Comparison of ENCODE assay signal across 9 cellular contexts in the genomic region with DNA sequence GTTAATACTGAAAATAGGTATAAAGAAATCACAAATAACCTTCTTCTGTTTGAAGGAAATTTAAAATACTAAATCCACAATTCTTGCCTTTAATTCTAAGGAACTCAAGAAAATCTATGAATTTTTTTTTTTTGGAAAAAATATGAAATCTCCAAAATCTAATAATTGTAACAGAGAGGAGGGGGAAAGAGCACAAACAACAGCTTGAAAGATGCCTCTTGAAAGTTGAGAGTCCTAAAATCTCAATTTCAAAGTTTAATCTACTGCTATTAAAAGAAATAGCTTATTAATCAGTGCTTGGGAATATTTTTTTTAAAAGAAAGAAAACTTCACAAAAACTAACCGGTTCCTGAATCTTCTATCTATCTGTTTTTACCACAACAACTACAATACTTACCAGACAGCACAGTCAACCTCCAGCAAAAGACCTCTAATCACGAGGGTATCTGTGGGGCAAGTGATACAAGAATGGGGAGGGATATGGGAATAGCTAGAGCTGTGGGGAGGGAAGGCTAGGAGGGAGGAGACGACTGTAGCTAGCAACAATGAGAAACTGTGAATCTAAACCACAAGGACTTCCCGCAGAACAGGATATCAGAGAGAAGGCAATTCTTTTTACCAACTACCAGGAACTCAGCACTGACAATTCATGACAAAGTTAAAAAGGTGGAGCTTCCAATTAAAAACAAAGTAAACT. TPM values are rescaled to one million over a fixed set of nuclear protein-coding genes. Genes with fewer than 3 reads are reported as not detected.
DNase-seq lines count a peak whose midpoint lies in the region; ATAC-seq and TF ChIP-seq lines count a peak whose summit lies in the region.
"Had no signal": no experiment of that assay in that cellular context is flagged by ENCODE, and none has a peak within 500 bp of the region (broad histone marks: within the 10 kb centered on the region; RNA-seq: fewer than 3 reads in every experiment).

A gene with protein sequence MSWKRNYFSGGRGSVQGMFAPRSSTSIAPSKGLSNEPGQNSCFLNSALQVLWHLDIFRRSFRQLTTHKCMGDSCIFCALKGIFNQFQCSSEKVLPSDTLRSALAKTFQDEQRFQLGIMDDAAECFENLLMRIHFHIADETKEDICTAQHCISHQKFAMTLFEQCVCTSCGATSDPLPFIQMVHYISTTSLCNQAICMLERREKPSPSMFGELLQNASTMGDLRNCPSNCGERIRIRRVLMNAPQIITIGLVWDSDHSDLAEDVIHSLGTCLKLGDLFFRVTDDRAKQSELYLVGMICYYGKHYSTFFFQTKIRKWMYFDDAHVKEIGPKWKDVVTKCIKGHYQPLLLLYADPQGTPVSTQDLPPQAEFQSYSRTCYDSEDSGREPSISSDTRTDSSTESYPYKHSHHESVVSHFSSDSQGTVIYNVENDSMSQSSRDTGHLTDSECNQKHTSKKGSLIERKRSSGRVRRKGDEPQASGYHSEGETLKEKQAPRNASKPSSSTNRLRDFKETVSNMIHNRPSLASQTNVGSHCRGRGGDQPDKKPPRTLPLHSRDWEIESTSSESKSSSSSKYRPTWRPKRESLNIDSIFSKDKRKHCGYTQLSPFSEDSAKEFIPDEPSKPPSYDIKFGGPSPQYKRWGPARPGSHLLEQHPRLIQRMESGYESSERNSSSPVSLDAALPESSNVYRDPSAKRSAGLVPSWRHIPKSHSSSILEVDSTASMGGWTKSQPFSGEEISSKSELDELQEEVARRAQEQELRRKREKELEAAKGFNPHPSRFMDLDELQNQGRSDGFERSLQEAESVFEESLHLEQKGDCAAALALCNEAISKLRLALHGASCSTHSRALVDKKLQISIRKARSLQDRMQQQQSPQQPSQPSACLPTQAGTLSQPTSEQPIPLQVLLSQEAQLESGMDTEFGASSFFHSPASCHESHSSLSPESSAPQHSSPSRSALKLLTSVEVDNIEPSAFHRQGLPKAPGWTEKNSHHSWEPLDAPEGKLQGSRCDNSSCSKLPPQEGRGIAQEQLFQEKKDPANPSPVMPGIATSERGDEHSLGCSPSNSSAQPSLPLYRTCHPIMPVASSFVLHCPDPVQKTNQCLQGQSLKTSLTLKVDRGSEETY (N-terminal part only) (minus strand): TSS at position 462 of the 697 bp plus-strand sequence. CDS start 15,684 bp downstream, outside the sequence.

- H3K4me3 ChIP-seq in CD8-positive, alpha-beta T cell (ENCODE audit: low read depth, low read length): no peak within 1 kb of the TSS

- CTCF ChIA-PET in CD8-positive, alpha-beta T cell (lab: Charles Lee): interaction anchor here (1.8 to 2.1 kb wide), 2 partner anchors 53 to 62 kb away, joined by 5 to 6 read pairs; no protein-coding TSS in a partner anchor

- H3K4me1 Mint-ChIP-seq in CD8-positive, alpha-beta T cell (ENCODE audit: low read depth): peaks cover 15% of the 10 kb centered on the region

- H3K9me3 ChIP-seq in CD8-positive, alpha-beta T cell (ENCODE audit: low read length): no peaks in the 10 kb centered on the region

- peak within 1 kb of the TSS; percentile 55 for H3K4me3 Mint-ChIP-seq in CD8-positive, alpha-beta T cell

- POLR2A ChIA-PET in CD8-positive, alpha-beta T cell (lab: Charles Lee): interaction anchor here (0.7 to 1.1 kb wide), 3 partner anchors 34 to 190 kb away, joined by 3 to 4 read pairs (median 3); no protein-coding TSS in a partner anchor

- H3K27me3 Mint-ChIP-seq in CD8-positive, alpha-beta T cell (ENCODE audit: low read depth): no peaks in the 10 kb centered on the region

- peak; percentile 49 for ATAC-seq in CD8-positive, alpha-beta T cell
- peak; percentile 67 for ATAC-seq in left ventricle myocardium superior
- ATAC-seq in HG02973 (IDR thresholded peaks at IDR 0.05; ENCODE audit: unreplicated experiment): no peak

- no peak for TF ChIP-seq CTCF in CD8-positive, alpha-beta T cell (IDR thresholded peaks at IDR 0.05)

- intact Hi-C loops in CD8-positive, alpha-beta T cell (cut with DNase I, micrococcal nuclease): loop anchor here in 1 of 2 experiments (10.0 kb wide), 1 partner anchor 66 kb away; no protein-coding TSS in a partner anchor
- intact Hi-C loops in left ventricle myocardium superior (cut with micrococcal nuclease): no loop called here

- no peak for TF ChIP-seq EP300 in Ishikawa (IDR thresholded peaks at IDR 0.05; ENCODE audit: borderline replicate concordance)

- no peaks in the 10 kb centered on the region for H3K36me3 Mint-ChIP-seq in CD8-positive, alpha-beta T cell

- H3K4me1 ChIP-seq in CD8-positive, alpha-beta T cell (ENCODE audit: insufficient read depth, low read length): peaks cover 14% of the 10 kb centered on the region

- H3K36me3 ChIP-seq in CD8-positive, alpha-beta T cell (ENCODE audit: insufficient read depth, low read length): no peaks in the 10 kb centered on the region

- no peak for TF ChIP-seq RAD21 in Ishikawa (IDR thresholded peaks at IDR 0.05; ENCODE audit: low read depth)

- no peaks in the 10 kb centered on the region for H3K9me3 Mint-ChIP-seq in CD8-positive, alpha-beta T cell

- H3K27ac Mint-ChIP-seq in CD8-positive, alpha-beta T cell: peak within 1 kb of the TSS; percentile 20

- no peak within 1 kb of the TSS for H3K27ac ChIP-seq in CD8-positive, alpha-beta T cell (ENCODE audit: low read depth, low read length)
- peak within 1 kb of the TSS; percentile 95 for H3K27ac ChIP-seq in angular gyrus (ENCODE audit: low read depth, low read length)
- H3K27ac ChIP-seq: KMS-11 had no signal

- DNase-seq in CD8-positive, alpha-beta T cell: no peak
- DNase-seq in left ventricle myocardium superior (no peak), pons (ENCODE audit: low spot score) (peak; percentile 96), NCI-H2081 (lab: John Stamatoyannopoulos, UW) (no peak)
- no peak for DNase-seq in stimulated activated CD4-positive, alpha-beta T cell treated with anti-CD3 and anti-CD28 coated beads, Interleukin-4, amount 100 ng/mL, for 24 hours

- no peaks in the 10 kb centered on the region for H3K27me3 ChIP-seq in CD8-positive, alpha-beta T cell (ENCODE audit: insufficient read depth, low read length)

TF ChIP-seq in Ishikawa, 13 proteins besides CTCF, POLR2A, EP300 and RAD21:
- TF ChIP-seq TCF12 (IDR thresholded peaks at IDR 0.05; ENCODE audit: low read depth): 0 out of 2 replicates have a peak, but pooled peaks have one; percentile 10
- TF ChIP-seq, protein P1, sequence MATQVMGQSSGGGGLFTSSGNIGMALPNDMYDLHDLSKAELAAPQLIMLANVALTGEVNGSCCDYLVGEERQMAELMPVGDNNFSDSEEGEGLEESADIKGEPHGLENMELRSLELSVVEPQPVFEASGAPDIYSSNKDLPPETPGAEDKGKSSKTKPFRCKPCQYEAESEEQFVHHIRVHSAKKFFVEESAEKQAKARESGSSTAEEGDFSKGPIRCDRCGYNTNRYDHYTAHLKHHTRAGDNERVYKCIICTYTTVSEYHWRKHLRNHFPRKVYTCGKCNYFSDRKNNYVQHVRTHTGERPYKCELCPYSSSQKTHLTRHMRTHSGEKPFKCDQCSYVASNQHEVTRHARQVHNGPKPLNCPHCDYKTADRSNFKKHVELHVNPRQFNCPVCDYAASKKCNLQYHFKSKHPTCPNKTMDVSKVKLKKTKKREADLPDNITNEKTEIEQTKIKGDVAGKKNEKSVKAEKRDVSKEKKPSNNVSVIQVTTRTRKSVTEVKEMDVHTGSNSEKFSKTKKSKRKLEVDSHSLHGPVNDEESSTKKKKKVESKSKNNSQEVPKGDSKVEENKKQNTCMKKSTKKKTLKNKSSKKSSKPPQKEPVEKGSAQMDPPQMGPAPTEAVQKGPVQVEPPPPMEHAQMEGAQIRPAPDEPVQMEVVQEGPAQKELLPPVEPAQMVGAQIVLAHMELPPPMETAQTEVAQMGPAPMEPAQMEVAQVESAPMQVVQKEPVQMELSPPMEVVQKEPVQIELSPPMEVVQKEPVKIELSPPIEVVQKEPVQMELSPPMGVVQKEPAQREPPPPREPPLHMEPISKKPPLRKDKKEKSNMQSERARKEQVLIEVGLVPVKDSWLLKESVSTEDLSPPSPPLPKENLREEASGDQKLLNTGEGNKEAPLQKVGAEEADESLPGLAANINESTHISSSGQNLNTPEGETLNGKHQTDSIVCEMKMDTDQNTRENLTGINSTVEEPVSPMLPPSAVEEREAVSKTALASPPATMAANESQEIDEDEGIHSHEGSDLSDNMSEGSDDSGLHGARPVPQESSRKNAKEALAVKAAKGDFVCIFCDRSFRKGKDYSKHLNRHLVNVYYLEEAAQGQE (IDR thresholded peaks at IDR 0.05; ENCODE audit: low read depth): no peak

RNA-seq across cellular contexts. Expression of the gene that starts here (rescaled TPM):
- total RNA-seq in CD8-positive, alpha-beta T cell: 1 to 10 TPM; 2.0 to 2.9 TPM
- total RNA-seq in left ventricle myocardium superior: 22.4 TPM
